16 cellular contexts compared by ENCODE assay signal in genomic region chr7:104482362-104483042, GRCh38.
DNase-seq lines count a peak whose midpoint lies in the region; ATAC-seq and TF ChIP-seq lines count a peak whose summit lies in the region.
"Had no signal": no experiment of that assay in that cellular context is flagged by ENCODE, and none has a peak within 500 bp of the region (broad histone marks: within the 10 kb centered on the region; RNA-seq: fewer than 3 reads in every experiment).

No MANE protein-coding gene starts in this region.

- BruUV-seq in mammary epithelial cell (replicated peaks; lab: Mats Ljungman, UMichigan): no TSS peak

- H3K4me3 ChIP-seq in colonic mucosa: no peak overlapping the region
- H3K4me3 ChIP-seq in mammary epithelial cell (replicated peaks in 1 of 3; ENCODE audit: insufficient read depth in 1 of 3, low read depth in 2 of 3, low read length in 3 of 3): no peak overlapping the region

- H3K27me3 ChIP-seq in colonic mucosa (no peaks in the 10 kb centered on the region), mammary epithelial cell (ENCODE audit: insufficient read depth, low read length) (peaks cover 2% of the 10 kb centered on the region)

- H4K20me1 ChIP-seq in mammary epithelial cell (ENCODE audit: insufficient read depth, low read length): no peaks in the 10 kb centered on the region

- H3K4me3 Mint-ChIP-seq in activated CD8-positive, alpha-beta T cell treated with anti-CD3 and anti-CD28 coated beads, Interleukin-2, amount 10 ng/mL, durations not matched to agents 7 days and 5 days: no peak overlapping the region
- H3K4me3 Mint-ChIP-seq: activated B cell treated with CpG ODN at 0.5 μM for 24 hours; activated CD8-positive, alpha-beta memory T cell treated with anti-CD3 and anti-CD28 coated beads, Interleukin-2, amount 10 ng/mL, durations not matched to agents 7 days and 5 days; nephron; stimulated activated naive CD8-positive, alpha-beta T cell treated with anti-CD3 and anti-CD28 coated beads, Interleukin-15, Interleukin-2, amounts not matched to agents 100 ng/mL and 50 ng/mL, for 24 hours; T-cell had no signal

- no peaks in the 10 kb centered on the region for H3K27me3 Mint-ChIP-seq in activated CD8-positive, alpha-beta T cell treated with anti-CD3 and anti-CD28 coated beads, Interleukin-2, amount 10 ng/mL, durations not matched to agents 7 days and 5 days (ENCODE audit: low read depth)
- H3K27me3 Mint-ChIP-seq: activated B cell treated with CpG ODN at 0.5 μM for 24 hours; activated CD8-positive, alpha-beta memory T cell treated with anti-CD3 and anti-CD28 coated beads, Interleukin-2, amount 10 ng/mL, durations not matched to agents 7 days and 5 days had no signal

- no peak overlapping the region for H3K4me2 ChIP-seq in mammary epithelial cell (ENCODE audit: insufficient read depth, low read depth, low read length)

- no peaks in the 10 kb centered on the region for H3K9me3 Mint-ChIP-seq in activated CD8-positive, alpha-beta T cell treated with anti-CD3 and anti-CD28 coated beads, Interleukin-2, amount 10 ng/mL, durations not matched to agents 7 days and 5 days (ENCODE audit: insufficient read depth)
- H3K9me3 Mint-ChIP-seq: activated B cell treated with CpG ODN at 0.5 μM for 24 hours; nephron; stimulated activated naive CD8-positive, alpha-beta T cell treated with anti-CD3 and anti-CD28 coated beads, Interleukin-15, Interleukin-2, amounts not matched to agents 100 ng/mL and 50 ng/mL, for 24 hours; T-cell had no signal

- no peak overlapping the region for H3K27ac ChIP-seq in colonic mucosa
- H3K27ac ChIP-seq in mammary epithelial cell (ENCODE audit: insufficient read depth, low read depth, low read length): no peak overlapping the region

- CTCF ChIA-PET in mammary epithelial cell (lab: Charles Lee; ENCODE audit: low non-redundant PET): no interaction called here
- CTCF ChIA-PET in activated CD8-positive, alpha-beta T cell treated with anti-CD3 and anti-CD28 coated beads, Interleukin-2, amount 10 ng/mL, durations not matched to agents 7 days and 5 days (lab: Charles Lee): no interaction called here

- H3K9me3 ChIP-seq in colonic mucosa: no peaks in the 10 kb centered on the region
- no peaks in the 10 kb centered on the region for H3K9me3 ChIP-seq in mammary epithelial cell (replicated peaks; ENCODE audit: insufficient read depth, low read length)

- no peaks in the 10 kb centered on the region for H3K36me3 Mint-ChIP-seq in activated CD8-positive, alpha-beta T cell treated with anti-CD3 and anti-CD28 coated beads, Interleukin-2, amount 10 ng/mL, durations not matched to agents 7 days and 5 days (ENCODE audit: low read depth)
- H3K36me3 Mint-ChIP-seq: activated CD8-positive, alpha-beta memory T cell treated with anti-CD3 and anti-CD28 coated beads, Interleukin-2, amount 10 ng/mL, durations not matched to agents 7 days and 5 days; T-cell had no signal

- TF ChIP-seq CTCF in colonic mucosa (IDR thresholded peaks at IDR 0.05): no peak
- TF ChIP-seq CTCF in mammary epithelial cell (conservative IDR thresholded peaks at IDR 0.05 in 1 of 2, IDR thresholded peaks at IDR 0.05 in 1 of 2; ENCODE audit: extremely low read depth in 1 of 2, insufficient read depth in 1 of 2, low read depth in 1 of 2, low read length in 2 of 2): no peak

- peak; percentile 54 for DNase-seq in DMS153 (lab: John Stamatoyannopoulos, UW)
- DNase-seq in NCI-H1694 (lab: John Stamatoyannopoulos, UW): peak; percentile 92
- peak; percentile 89 for DNase-seq in NCI-H69 (lab: John Stamatoyannopoulos, UW)
- DNase-seq in colonic mucosa: peak; percentile 77
- no peak for DNase-seq in hepatic stellate cell (ENCODE audit: low spot score)
- no peak for DNase-seq in mammary epithelial cell
- DNase-seq in activated CD8-positive, alpha-beta T cell treated with anti-CD3 and anti-CD28 coated beads, Interleukin-2, amount 10 ng/mL, durations not matched to agents 7 days and 5 days: no peak
- DNase-seq: activated B cell treated with CpG ODN at 0.5 μM for 24 hours; activated CD8-positive, alpha-beta memory T cell treated with anti-CD3 and anti-CD28 coated beads, Interleukin-2, amount 10 ng/mL, durations not matched to agents 7 days and 5 days; activated gamma-delta T cell; dermis blood vessel endothelial cell; mesenchymal stem cell; T-cell had no signal

- dilution Hi-C loops in mammary epithelial cell (cut with HindIII; ENCODE audit: low sequenced_read_pairs): no loop called here

- no peaks in the 10 kb centered on the region for H3K36me3 ChIP-seq in colonic mucosa
- no peaks in the 10 kb centered on the region for H3K36me3 ChIP-seq in mammary epithelial cell (ENCODE audit: insufficient read depth, low read length)

- H3K4me1 ChIP-seq in colonic mucosa: no peaks in the 10 kb centered on the region
- H3K4me1 ChIP-seq in mammary epithelial cell (ENCODE audit: insufficient read depth, low read length): no peaks in the 10 kb centered on the region

- intact Hi-C loops in colonic mucosa (cut with DNase I) (no loop called here), mammary epithelial cell (cut with micrococcal nuclease) (no loop called here)

- ATAC-seq in activated CD8-positive, alpha-beta T cell treated with anti-CD3 and anti-CD28 coated beads, Interleukin-2, amount 10 ng/mL, durations not matched to agents 7 days and 5 days: no peak
- ATAC-seq in HG03280 (IDR thresholded peaks at IDR 0.05; ENCODE audit: unreplicated experiment): no peak
- ATAC-seq: activated CD8-positive, alpha-beta memory T cell treated with anti-CD3 and anti-CD28 coated beads, Interleukin-2, amount 10 ng/mL, durations not matched to agents 7 days and 5 days; T-cell had no signal

- in situ Hi-C loops in mammary epithelial cell (cut with MboI; ENCODE audit: low sequenced_read_pairs in 2 of 2): no loop called here

- no peaks in the 10 kb centered on the region for H3K79me2 ChIP-seq in mammary epithelial cell (ENCODE audit: insufficient read depth, low read length)

- WGBS in mammary epithelial cell (ENCODE audit: low coverage, missing lambda C conversion rate): 62% methylated on average over 5 of the region's 6 CpGs

- POLR2A ChIA-PET in activated CD8-positive, alpha-beta T cell treated with anti-CD3 and anti-CD28 coated beads, Interleukin-2, amount 10 ng/mL, durations not matched to agents 7 days and 5 days (lab: Charles Lee): no interaction called here

- H3K4me1 Mint-ChIP-seq in activated CD8-positive, alpha-beta T cell treated with anti-CD3 and anti-CD28 coated beads, Interleukin-2, amount 10 ng/mL, durations not matched to agents 7 days and 5 days (ENCODE audit: low read depth): no peaks in the 10 kb centered on the region
- H3K4me1 Mint-ChIP-seq: activated B cell treated with CpG ODN at 0.5 μM for 24 hours; activated CD8-positive, alpha-beta memory T cell treated with anti-CD3 and anti-CD28 coated beads, Interleukin-2, amount 10 ng/mL, durations not matched to agents 7 days and 5 days; nephron; T-cell had no signal

- no peak overlapping the region for H2AFZ ChIP-seq in mammary epithelial cell (ENCODE audit: low read depth, low read length)

- no peak overlapping the region for H3K27ac Mint-ChIP-seq in activated CD8-positive, alpha-beta T cell treated with anti-CD3 and anti-CD28 coated beads, Interleukin-2, amount 10 ng/mL, durations not matched to agents 7 days and 5 days
- H3K27ac Mint-ChIP-seq: activated B cell treated with CpG ODN at 0.5 μM for 24 hours; activated CD8-positive, alpha-beta memory T cell treated with anti-CD3 and anti-CD28 coated beads, Interleukin-2, amount 10 ng/mL, durations not matched to agents 7 days and 5 days; nephron; stimulated activated naive CD8-positive, alpha-beta T cell treated with anti-CD3 and anti-CD28 coated beads, Interleukin-15, Interleukin-2, amounts not matched to agents 100 ng/mL and 50 ng/mL, for 24 hours; T-cell had no signal

- no peak overlapping the region for H3K9ac ChIP-seq in colonic mucosa (ENCODE audit: low read depth in 2 of 2, low read length in 2 of 2)
- no peak overlapping the region for H3K9ac ChIP-seq in mammary epithelial cell (ENCODE audit: insufficient read depth, low read length)

Comparison
In these comparisons a context has a peak if more than half of its experiments do, and no peak if none do; other contexts are left out.
1. DNase-seq: peak in DMS153 (single experiment), NCI-H1694 (single experiment), NCI-H69 (single experiment) and colonic mucosa (single experiment); none in hepatic stellate cell (single experiment), mammary epithelial cell (single experiment) and activated CD8-positive, alpha-beta T cell treated with anti-CD3 and anti-CD28 coated beads, Interleukin-2, amount 10 ng/mL, durations not matched to agents 7 days and 5 days (single experiment).